ENCODE assay signal across 22 cellular contexts in the genomic region with DNA sequence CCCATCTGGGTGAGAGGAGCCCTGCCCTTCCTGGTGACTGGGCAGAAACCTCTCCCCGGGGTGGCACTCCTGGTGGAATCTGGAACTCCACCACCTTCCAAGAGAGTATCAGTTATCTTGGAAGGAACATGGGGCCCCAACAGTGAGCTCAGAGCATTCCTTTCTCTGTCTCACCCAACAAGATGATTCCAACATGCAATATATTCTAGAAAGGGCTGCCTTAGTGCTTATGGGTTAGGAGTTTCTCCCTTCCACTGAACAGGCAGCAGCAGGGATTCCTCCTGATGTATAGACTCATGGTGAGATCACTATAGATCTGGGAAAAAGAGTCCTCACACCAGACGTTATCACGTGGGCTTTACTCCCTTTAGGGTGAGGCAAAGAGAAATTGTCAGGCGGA.
"Had no signal": no experiment of that assay in that cellular context is flagged by ENCODE, and none has a peak within 500 bp of the region (broad histone marks: within the 10 kb centered on the region; RNA-seq: fewer than 3 reads in every experiment).

No MANE protein-coding gene starts in this region.

- H3K27ac ChIP-seq: heart right ventricle, lower lobe of right lung, ovary, prostate gland, skin epidermis, testis, transverse colon, WERI-Rb-1 had no signal

- H3K27me3 ChIP-seq: heart right ventricle, ovary, testis, transverse colon had no signal

- H3K36me3 ChIP-seq: lower lobe of right lung, ovary, prostate gland, transverse colon, WERI-Rb-1 had no signal

- H3K9me3 ChIP-seq: heart right ventricle, lower lobe of right lung, ovary, prostate gland, testis, transverse colon had no signal

- DNase-seq: activated CD4-positive, alpha-beta T cell treated with anti-CD3 and anti-CD28 coated beads for 48 hours; activated CD4-positive, alpha-beta T cell treated with anti-CD3 and anti-CD28 coated beads, Interleukin-2, amount 50 U/mL, for 48 hours; activated CD8-positive, alpha-beta memory T cell treated with anti-CD3 and anti-CD28 coated beads, Interleukin-2, amount 50 U/mL, for 48 hours; activated gamma-delta T cell treated with Interleukin-2 at 50 U/mL for 16 hours; activated naive CD4-positive, alpha-beta T cell treated with anti-CD3 and anti-CD28 coated beads, Interleukin-2, amount 50 U/mL, for 16 hours; activated T-cell treated with anti-CD3 and anti-CD28 coated beads, Interleukin-2, amount 50 U/mL, for 4 hours; amygdala; dermis blood vessel endothelial cell; effector CD4-positive, alpha-beta T cell; heart right ventricle; kidney glomerular epithelial cell; lower lobe of right lung; ovary; retina; stimulated activated CD4-positive, alpha-beta T cell treated with anti-CD3 and anti-CD28 coated beads, Interleukin-12 subunit alpha, Interleukin-12 subunit beta, amount 100 ng/mL, for 4 hours; stimulated activated CD4-positive, alpha-beta T cell treated with anti-CD3 and anti-CD28 coated beads, Interleukin-4, amount 100 ng/mL, for 1 hour; stimulated activated naive CD8-positive, alpha-beta T cell treated with anti-CD3 and anti-CD28 coated beads, Interleukin-15, Interleukin-2, amounts not matched to agents 100 U/mL and 50 U/mL, for 24 hours; testis; transverse colon; WERI-Rb-1 had no signal

- H3K4me3 ChIP-seq: heart right ventricle, lower lobe of right lung, ovary, prostate gland, skin epidermis, testis, transverse colon had no signal

- H3K4me1 ChIP-seq: heart right ventricle, lower lobe of right lung, prostate gland, testis, transverse colon had no signal
